ENCODE assay signal across 10 cellular contexts in genomic region chr16:83995756-83996155, GRCh38. TPM values are rescaled to one million over a fixed set of nuclear protein-coding genes. Genes with fewer than 3 reads are reported as not detected.
DNase-seq lines count a peak whose midpoint lies in the region; ATAC-seq, FAIRE-seq and TF ChIP-seq lines count a peak whose summit lies in the region.
"Had no signal": no experiment of that assay in that cellular context is flagged by ENCODE, and none has a peak within 500 bp of the region (broad histone marks: within the 10 kb centered on the region; RNA-seq: fewer than 3 reads in every experiment).

No MANE protein-coding gene starts in this region.

- H3K4me3 ChIP-seq in bronchial epithelial cell (ENCODE audit: low read depth, low read length) = no peak overlapping the region
- H3K4me3 ChIP-seq in lower lobe of right lung = no peak overlapping the region

- no peaks in the 10 kb centered on the region for H3K9me3 ChIP-seq in lower lobe of right lung

- TF ChIP-seq CTCF in bronchial epithelial cell (IDR thresholded peaks at IDR 0.05; ENCODE audit: insufficient read depth, low read length, severe bottlenecking) (no peak), lower lobe of right lung (IDR thresholded peaks at IDR 0.05) (no peak)

- peaks cover 4% of the 10 kb centered on the region for H3K4me1 ChIP-seq in lower lobe of right lung

- intact Hi-C loops in lower lobe of right lung (cut with DNase I) = no loop called here

- H3K36me3 ChIP-seq in bronchial epithelial cell (ENCODE audit: control insufficient read depth, insufficient read depth, low read length) = no peaks in the 10 kb centered on the region
- H3K36me3 ChIP-seq in lower lobe of right lung = no peaks in the 10 kb centered on the region

- peak; percentile 98 for DNase-seq in COR-L47 (lab: John Stamatoyannopoulos, UW)
- DNase-seq in NCI-H1436 treated with DMSO at 0.1 percent for 48 hours (lab: John Stamatoyannopoulos, UW) = peak; percentile 51
- peak; percentile 34 for DNase-seq in bronchial epithelial cell (ENCODE audit: low read depth)
- DNase-seq in lower lobe of right lung = peak; percentile 55
- DNase-seq in KBM-7 = no peak
- DNase-seq in NCI-H524 treated with DMSO at 0.1 percent for 48 hours (lab: John Stamatoyannopoulos, UW) = no peak
- DNase-seq: activated CD4-positive, CD25-positive, alpha-beta regulatory T cell treated with anti-CD3 and anti-CD28 coated beads, Interleukin-2, amount 50 U/mL, for 72 hours had no signal

- no peak for FAIRE-seq in bronchial epithelial cell (lab: Jason Lieb, UNC)

- in situ Hi-C loops in KBM-7 (cut with MboI; ENCODE audit: low pct_unique_long_range_greater_than_20kb, low sequenced_read_pairs) = no loop called here

- H3K27ac ChIP-seq in lower lobe of right lung = no peak overlapping the region

- ATAC-seq in lower lobe of right lung = peak; percentile 72 to 78
- no peak for ATAC-seq in GM19467 (IDR thresholded peaks at IDR 0.05; ENCODE audit: unreplicated experiment)
- no peak for ATAC-seq in HG02759 (IDR thresholded peaks at IDR 0.05; ENCODE audit: unreplicated experiment)

- H3K27me3 ChIP-seq in bronchial epithelial cell (ENCODE audit: control insufficient read depth, insufficient read depth, low read length) = no peaks in the 10 kb centered on the region
- peaks cover 31% of the 10 kb centered on the region for H3K27me3 ChIP-seq in lower lobe of right lung (ENCODE audit: low read depth)

RNA-seq across cellular contexts. Expression of gene NECAB2, which starts 27.7 kb away (rescaled TPM):
- not detected in 2 replicates for total RNA-seq in bronchial epithelial cell
- total RNA-seq in lower lobe of right lung = 0.44 TPM
- total RNA-seq: CD8-positive, alpha-beta memory T cell had no signal

RNA-seq across cellular contexts. Expression of gene OSGIN1, which starts 42.7 kb away (rescaled TPM):
- total RNA-seq in bronchial epithelial cell (1.1 and 1.8 TPM in 2 replicates), lower lobe of right lung (9.8 TPM)

RNA-seq across cellular contexts. Expression of gene SLC38A8, which starts 46.8 kb away (rescaled TPM):
- total RNA-seq in bronchial epithelial cell = not detected in 2 replicates
- total RNA-seq in lower lobe of right lung = not detected
- total RNA-seq: CD8-positive, alpha-beta memory T cell had no signal

Comparison
In these comparisons a context has a peak if more than half of its experiments do, and no peak if none do; other contexts are left out.
1. DNase-seq: peak in COR-L47 (single experiment), NCI-H1436 treated with DMSO at 0.1 percent for 48 hours (single experiment), bronchial epithelial cell (single experiment) and lower lobe of right lung (single experiment); none in KBM-7 (single experiment) and NCI-H524 treated with DMSO at 0.1 percent for 48 hours (single experiment).
2. ATAC-seq: peak in lower lobe of right lung (2 of 2); none in GM19467 (single experiment) and HG02759 (single experiment).